ENCODE assay signal across 8 cellular contexts in genomic region chr18:58180738-58181353, GRCh38.
DNase-seq lines count a peak whose midpoint lies in the region; ATAC-seq and TF ChIP-seq lines count a peak whose summit lies in the region.

No MANE protein-coding gene starts in this region.

- no peaks in the 10 kb centered on the region for H3K9me3 ChIP-seq in OCI-LY7 (ENCODE audit: low read length)
- no peaks in the 10 kb centered on the region for H3K9me3 ChIP-seq in prostate gland

- DNase-seq in COLO829 (ENCODE audit: low spot score) (peak; percentile 58), OCI-LY7 (ENCODE audit: low spot score) (peak; percentile 35), fibroblast of the aortic adventitia (ENCODE audit: low read depth) (peak; percentile 62), prostate gland (ENCODE audit: low spot score) (peak; percentile 61)
- DNase-seq in activated T-cell treated with anti-CD3 and anti-CD28 coated beads, Interleukin-2, amount 50 U/mL, for 1 hour, result peak; percentile 53

- ATAC-seq in HG03280 (IDR thresholded peaks at IDR 0.05; ENCODE audit: unreplicated experiment), result peak; percentile 54
- ATAC-seq in HG02571 (IDR thresholded peaks at IDR 0.05; ENCODE audit: unreplicated experiment), result no peak
- ATAC-seq in GM19397 (IDR thresholded peaks at IDR 0.05; ENCODE audit: unreplicated experiment), result no peak

- H3K4me1 ChIP-seq in OCI-LY7 (ENCODE audit: insufficient read depth, low read length, poor library complexity, severe bottlenecking) (no peaks in the 10 kb centered on the region), prostate gland (replicated peaks) (peaks cover 25% of the 10 kb centered on the region)

- no peak overlapping the region for H2AFZ ChIP-seq in OCI-LY7 (ENCODE audit: low read length)

- WGBS in prostate gland, result 30% methylated on average over 5 of the region's 5 CpGs

- no peaks in the 10 kb centered on the region for H3K9me2 ChIP-seq in OCI-LY7 (ENCODE audit: insufficient read depth, low read length)

- intact Hi-C loops in OCI-LY7 (cut with micrococcal nuclease; ENCODE audit: unreplicated experiment) (no loop called here), prostate gland (cut with DNase I) (no loop called here)

- no peaks in the 10 kb centered on the region for H3K27me3 ChIP-seq in prostate gland (replicated peaks; ENCODE audit: insufficient read depth)

- no peak overlapping the region for H3K4me2 ChIP-seq in OCI-LY7 (ENCODE audit: low read length)

- no peak for TF ChIP-seq POLR2A in prostate gland (IDR thresholded peaks at IDR 0.05)

- TF ChIP-seq CTCF in OCI-LY7 (conservative IDR thresholded peaks at IDR 0.05; ENCODE audit: low read length) (peak; percentile 82), fibroblast of the aortic adventitia (IDR thresholded peaks at IDR 0.05; ENCODE audit: insufficient read depth, low read length) (peak; percentile 87), prostate gland (IDR thresholded peaks at IDR 0.05) (peak; percentile 60 to 88 (median 80))

- H3K36me3 ChIP-seq in OCI-LY7 (ENCODE audit: insufficient read depth, low read length) (no peaks in the 10 kb centered on the region), prostate gland (no peaks in the 10 kb centered on the region)

- POLR2A ChIA-PET in OCI-LY7 (lab: Charles Lee), result interaction anchor here (0.7 kb wide), 1 partner anchor 37 kb away, joined by 4 read pairs; no protein-coding TSS in a partner anchor

- H3K79me2 ChIP-seq in OCI-LY7 (ENCODE audit: insufficient read depth, low read depth, low read length), result no peaks in the 10 kb centered on the region

- H3K27ac ChIP-seq in OCI-LY7 (ENCODE audit: low read depth, low read length, poor library complexity, severe bottlenecking) (no peak overlapping the region), prostate gland (no peak overlapping the region)

- H3K4me3 ChIP-seq in OCI-LY7 (ENCODE audit: low read depth, low read length, poor library complexity, severe bottlenecking) (no peak overlapping the region), fibroblast of the aortic adventitia (ENCODE audit: low read depth, low read length) (no peak overlapping the region), prostate gland (no peak overlapping the region)

- CTCF ChIA-PET in OCI-LY7 (lab: Charles Lee; ENCODE audit: unreplicated experiment), result no interaction called here

- no TSS peak for BruUV-seq in OCI-LY7 (replicated peaks; lab: Mats Ljungman, UMichigan)

- no peaks in the 10 kb centered on the region for H4K20me1 ChIP-seq in OCI-LY7 (ENCODE audit: insufficient read depth, low read length)
